ENCODE assay signal across 8 cellular contexts in the genomic region with DNA sequence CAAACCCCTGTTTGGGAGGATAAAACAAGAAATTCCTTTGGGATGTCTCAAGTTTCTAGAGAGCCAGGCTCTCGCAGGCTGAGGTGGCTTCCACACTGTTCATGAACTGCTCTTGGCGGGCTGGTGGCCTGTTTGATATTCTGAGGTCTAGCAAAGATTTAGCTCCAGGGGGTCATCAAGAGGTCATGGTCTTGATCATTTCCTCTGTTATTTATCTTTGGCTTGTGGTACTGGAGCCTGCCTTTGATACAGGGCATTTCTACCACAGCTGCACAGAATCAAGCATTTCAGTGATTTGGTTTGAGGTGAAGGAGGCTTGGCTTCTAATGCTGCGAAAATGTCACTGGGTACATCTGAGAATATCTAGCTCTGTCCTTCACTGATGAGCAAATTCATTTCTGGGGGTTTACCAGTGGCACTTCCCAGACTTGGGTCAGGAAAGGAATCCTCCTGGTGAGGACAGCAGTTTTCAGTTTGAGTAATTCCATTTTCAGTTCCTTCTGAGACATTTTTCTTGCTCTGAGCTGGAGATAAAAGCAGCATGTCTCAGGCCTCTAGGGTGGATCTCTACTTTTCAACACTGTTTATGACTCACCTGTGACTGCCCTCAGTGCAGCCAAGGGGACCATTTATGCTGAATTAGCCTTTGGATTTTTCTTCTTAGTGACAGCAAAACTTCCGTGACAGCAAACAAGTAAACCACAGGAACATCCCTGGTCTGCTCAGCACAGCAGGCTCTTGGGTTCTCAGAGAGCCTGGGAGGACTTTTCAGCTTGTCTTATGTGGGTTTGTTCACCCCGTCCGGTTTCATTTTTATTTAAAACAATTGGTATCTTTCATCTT.
DNase-seq lines count a peak whose midpoint lies in the region; ATAC-seq, FAIRE-seq and TF ChIP-seq lines count a peak whose summit lies in the region.

No MANE protein-coding gene starts in this region.

- intact Hi-C loops in lower leg skin (cut with DNase I; ENCODE audit: low total_unique reads): no loop called here

- ATAC-seq in GM21717 (IDR thresholded peaks at IDR 0.05; ENCODE audit: unreplicated experiment): peak; percentile 89

- H3K9me3 ChIP-seq in Karpas-422 (ENCODE audit: low read length) (no peaks in the 10 kb centered on the region), HAP-1 (no peaks in the 10 kb centered on the region)

- peak; percentile 13 for DNase-seq in GM12892 (ENCODE audit: insufficient read length)
- no peak for DNase-seq in Karpas-422
- peak; percentile 31 for DNase-seq in activated effector memory CD4-positive, alpha-beta T cell treated with Interleukin-2 at 50 U/mL for 16 hours
- peak; percentile 43 for DNase-seq in medulla oblongata (ENCODE audit: extremely low spot score)
- DNase-seq in lower leg skin (ENCODE audit: low spot score in 2 of 2): no peak
- DNase-seq in NCI-H1436 (lab: John Stamatoyannopoulos, UW): no peak
- DNase-seq in HAP-1 (ENCODE audit: low spot score in 2 of 2): no peak

- H4K20me1 ChIP-seq in Karpas-422 (ENCODE audit: insufficient read depth, low read depth, low read length): no peaks in the 10 kb centered on the region

- H3K27ac ChIP-seq in Karpas-422 (ENCODE audit: low read length): no peak overlapping the region

- H2AFZ ChIP-seq in Karpas-422 (ENCODE audit: low read length): 0 out of 2 replicates have a peak overlapping the region, but pooled peaks have one; percentile 43

- H3K79me2 ChIP-seq in Karpas-422 (ENCODE audit: low read length): no peaks in the 10 kb centered on the region

- TF ChIP-seq POLR2A in GM12892 (IDR thresholded peaks at IDR 0.05; ENCODE audit: low read depth, low read length) (no peak; the same call in 1 of the 2 replicates), lower leg skin (IDR thresholded peaks at IDR 0.05) (no peak)

- TF ChIP-seq CTCF in lower leg skin (IDR thresholded peaks at IDR 0.05): no peak

- H3K9ac ChIP-seq in Karpas-422 (ENCODE audit: low read length): no peak overlapping the region

- H3K4me1 ChIP-seq in Karpas-422 (ENCODE audit: low read length) (peaks cover 7% of the 10 kb centered on the region), HAP-1 (no peaks in the 10 kb centered on the region)

- H3K9me2 ChIP-seq in Karpas-422 (replicated peaks; ENCODE audit: insufficient read depth, low read length): no peaks in the 10 kb centered on the region

- in situ Hi-C loops in HAP-1 (cut with MboI; ENCODE audit: low sequenced_read_pairs): no loop called here

- peak; percentile 98 for FAIRE-seq in GM12892 (lab: Jason Lieb, UNC)

- H3K4me3 ChIP-seq in Karpas-422 (ENCODE audit: low read length): no peak overlapping the region
- no peak overlapping the region for H3K4me3 ChIP-seq in lower leg skin (ENCODE audit: low read depth, poor library complexity, severe bottlenecking)
- H3K4me3 ChIP-seq in HAP-1: no peak overlapping the region

- H3K36me3 ChIP-seq in Karpas-422 (ENCODE audit: insufficient read depth, low read length) (no peaks in the 10 kb centered on the region), HAP-1 (replicated peaks) (no peaks in the 10 kb centered on the region)

- WGBS in lower leg skin, 2 donors: 79% methylated on average over 6 of the region's 6 CpGs

- no peak overlapping the region for H3K4me2 ChIP-seq in Karpas-422 (ENCODE audit: low read depth, low read length, poor library complexity, severe bottlenecking)

- H3K27me3 ChIP-seq in Karpas-422 (ENCODE audit: low read length): no peaks in the 10 kb centered on the region
- H3K27me3 ChIP-seq in HAP-1 (ENCODE audit: low read depth): no peaks in the 10 kb centered on the region

Comparison
In these comparisons a context has a peak if more than half of its experiments do, and no peak if none do; other contexts are left out.
1. DNase-seq: peak in GM12892 (single experiment), activated effector memory CD4-positive, alpha-beta T cell treated with Interleukin-2 at 50 U/mL for 16 hours (single experiment) and medulla oblongata (single experiment); none in Karpas-422 (single experiment), lower leg skin (0 of 2), NCI-H1436 (single experiment) and HAP-1 (0 of 2).